ENCODE assay signal across 26 cellular contexts in the genomic region with DNA sequence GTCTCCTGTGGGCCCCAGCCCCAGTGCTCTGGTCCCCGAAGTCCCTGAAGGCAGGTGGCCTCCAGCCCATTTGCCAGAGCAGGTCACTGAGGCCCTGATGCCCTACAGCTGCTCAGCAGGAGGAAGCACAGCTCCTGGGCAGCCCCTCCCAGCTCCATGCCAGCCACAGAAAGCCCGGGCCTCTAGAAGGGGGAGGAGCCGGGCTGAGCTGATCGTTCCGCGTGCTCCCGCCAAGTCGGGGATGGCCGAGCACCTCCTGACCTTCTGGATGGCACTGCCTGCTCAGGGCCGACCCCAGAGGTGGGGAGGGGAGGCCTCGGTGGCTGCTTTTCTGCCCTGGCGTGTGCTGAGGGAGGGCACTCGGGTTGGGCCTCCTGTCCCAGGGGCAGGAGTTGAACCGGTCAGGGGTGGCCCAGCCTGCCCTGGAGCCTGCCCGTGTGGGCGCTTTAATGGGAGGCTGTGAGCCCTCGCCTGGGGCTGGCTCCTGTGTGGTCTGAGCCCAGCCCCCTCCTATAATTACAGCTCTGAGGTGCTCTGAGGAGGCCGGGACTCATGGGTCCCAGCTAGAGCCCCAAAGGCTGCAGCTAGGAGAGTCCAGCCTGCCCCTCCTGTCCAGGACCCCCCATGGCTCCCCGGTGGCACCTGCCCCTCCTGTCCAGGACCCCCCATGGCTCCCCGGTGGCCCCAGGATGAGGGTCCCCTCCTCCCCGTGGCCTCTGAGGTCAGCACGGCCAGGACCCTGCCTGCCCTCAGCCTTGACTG. TPM values are rescaled to one million over a fixed set of nuclear protein-coding genes. Genes with fewer than 3 reads are reported as not detected.
DNase-seq lines count a peak whose midpoint lies in the region; ATAC-seq, FAIRE-seq and TF ChIP-seq lines count a peak whose summit lies in the region.
"Had no signal": no experiment of that assay in that cellular context is flagged by ENCODE, and none has a peak within 500 bp of the region (broad histone marks: within the 10 kb centered on the region; RNA-seq: fewer than 3 reads in every experiment).

No MANE protein-coding gene starts in this region.

- H3K9me3 Mint-ChIP-seq in neural progenitor cell, result no peaks in the 10 kb centered on the region
- H3K9me3 Mint-ChIP-seq: nephron had no signal

- no peak overlapping the region for H2BK12ac ChIP-seq in H1 (ENCODE audit: low read depth, low read length)

- H3K4me2 ChIP-seq in H1 (ENCODE audit: insufficient read depth in 1 of 2, low read depth in 2 of 2, low read length in 2 of 2), result no peak overlapping the region
- H3K4me2 ChIP-seq in neural progenitor cell, result peak overlapping the region; percentile 17
- H3K4me2 ChIP-seq: smooth muscle cell had no signal

- H3K4me3 ChIP-seq in H1 (ENCODE audit: extremely low read depth in 1 of 4, insufficient read depth in 2 of 4, low read depth in 3 of 4, low read length in 4 of 4) (no peak overlapping the region), neural progenitor cell (no peak overlapping the region)
- H3K4me3 ChIP-seq: HAP-1, smooth muscle cell, upper lobe of left lung had no signal

- H3K79me1 ChIP-seq in H1 (ENCODE audit: low read depth, low read length), result no peaks in the 10 kb centered on the region; the same call in 1 of the 2 replicates

- H4K5ac ChIP-seq in H1 (ENCODE audit: insufficient read length, low read depth, low read length), result no peak overlapping the region

- CTCF ChIA-PET in H1 (lab: Charles Lee; ENCODE audit: partially characterized antibody), result interaction anchor here (0.9 to 1.5 kb wide), 2 partner anchors 11 to 12 kb away, joined by 3 to 5 read pairs; no protein-coding TSS in a partner anchor

- H3K18ac ChIP-seq in H1 (ENCODE audit: extremely low read depth, low read length), result no peak overlapping the region

- TF ChIP-seq EP300 in H1 (IDR thresholded peaks at IDR 0.05; ENCODE audit: borderline replicate concordance in 1 of 2, low read depth in 2 of 2, low read length in 2 of 2), result no peak

- no peak overlapping the region for H4K91ac ChIP-seq in H1 (replicated peaks; ENCODE audit: insufficient read length, low read length)

- DNase-seq in ELF-1 (ENCODE audit: low read depth, low spot score) (peak; percentile 56), NCI-H146 (lab: John Stamatoyannopoulos, UW) (peak; percentile 53), H1 (ENCODE audit: low read depth in 1 of 2, low spot score in 2 of 2) (no peak), neural progenitor cell (ENCODE audit: low spot score) (peak; percentile 66), NCI-H187 (lab: John Stamatoyannopoulos, UW) (no peak), GM13976 (ENCODE audit: low spot score) (no peak), sciatic nerve (ENCODE audit: low spot score) (no peak)
- DNase-seq: activated CD8-positive, alpha-beta T cell treated with anti-CD3 and anti-CD28 coated beads, Interleukin-2, amount 10 ng/mL, durations not matched to agents 7 days and 5 days; activated naive CD4-positive, alpha-beta T cell treated with Interleukin-2 at 50 U/mL for 16 hours; activated T-cell treated with anti-CD3 and anti-CD28 coated beads, Interleukin-2, amount 50 U/mL, for 1 hour; amygdala; caudate nucleus; CD8-positive, alpha-beta memory T cell; DMS79; erythroblast; foreskin keratinocyte; hypothalamus; kidney; mesendoderm; NCI-H187 treated with DMSO at 0.1 percent for 48 hours; stimulated activated CD4-positive, alpha-beta T cell treated with anti-CD3 and anti-CD28 coated beads, Interleukin-4, amount 100 ng/mL, for 1 hour had no signal

- no peak overlapping the region for H2AFZ ChIP-seq in H1 (ENCODE audit: low read length)
- no peak overlapping the region for H2AFZ ChIP-seq in neural progenitor cell (replicated peaks)

- H3K4me1 ChIP-seq in H1 (replicated peaks in 1 of 4; ENCODE audit: control insufficient read depth in 3 of 4, insufficient read depth in 4 of 4, low read length in 3 of 4), result peaks cover 0 to 11% (median 6%) of the 10 kb centered on the region in 4 experiments; a peak in 5 of 7 replicates
- peaks cover 19% of the 10 kb centered on the region for H3K4me1 ChIP-seq in neural progenitor cell
- H3K4me1 ChIP-seq: foreskin keratinocyte, HAP-1, upper lobe of left lung had no signal

- H3K79me2 ChIP-seq in H1 (ENCODE audit: control insufficient read depth in 1 of 2, insufficient read depth in 2 of 2, low read length in 2 of 2), result no peaks in the 10 kb centered on the region
- H3K79me2 ChIP-seq in neural progenitor cell (ENCODE audit: low read depth), result no peaks in the 10 kb centered on the region

- no peak overlapping the region for H3K56ac ChIP-seq in H1 (replicated peaks; ENCODE audit: insufficient read length, low read depth, low read length)

- H4K8ac ChIP-seq in H1 (ENCODE audit: extremely low read depth, insufficient read depth, low read length), result no peak overlapping the region

- H3K4me1 Mint-ChIP-seq in neural progenitor cell, result peaks cover 24% of the 10 kb centered on the region

- WGBS in H1 (ENCODE audit: extremely low coverage in 1 of 2, insufficient coverage in 1 of 2, insufficient read length in 1 of 2, insufficient replicate concordance in 2 of 2, low coverage in 1 of 2, low lambda C conversion rate in 2 of 2, missing lambda C conversion rate in 1 of 2), 2 experiments, result 82% methylated on average over 14 of the region's 22 CpGs; no CpG with 5 or more reads in 1 of the 2 experiments

- no peaks in the 10 kb centered on the region; a peak in 1 of 8 replicates for H3K36me3 ChIP-seq in H1 (ENCODE audit: control insufficient read depth in 2 of 4, insufficient read depth in 4 of 4, low read length in 3 of 4)
- H3K36me3 ChIP-seq in neural progenitor cell, result no peaks in the 10 kb centered on the region
- H3K36me3 ChIP-seq: HAP-1 had no signal

- no peak overlapping the region for H2BK5ac ChIP-seq in H1 (ENCODE audit: low read depth, low read length)

- POLR2A ChIA-PET in H1 (lab: Charles Lee; ENCODE audit: partially characterized antibody), result interaction anchor here (0.5 to 1.2 kb wide), 2 partner anchors 14 to 43 kb away, joined by 3 read pairs; no protein-coding TSS in a partner anchor

- FAIRE-seq in H1 (lab: Jason Lieb, UNC), result no peak
- FAIRE-seq: kidney had no signal

- H3K14ac ChIP-seq in H1 (ENCODE audit: insufficient read length), result no peak overlapping the region

- intact Hi-C loops in sciatic nerve (cut with DNase I), result no loop called here

- no peak overlapping the region for H2BK20ac ChIP-seq in H1 (ENCODE audit: low read length)

- no peak overlapping the region for H3K4me3 Mint-ChIP-seq in neural progenitor cell
- H3K4me3 Mint-ChIP-seq: activated CD8-positive, alpha-beta T cell treated with anti-CD3 and anti-CD28 coated beads, Interleukin-2, amount 10 ng/mL, durations not matched to agents 7 days and 5 days; nephron had no signal

- peaks cover 3% of the 10 kb centered on the region for H3F3A ChIP-seq in neural progenitor cell (ENCODE audit: low read depth)

- in situ Hi-C loops in GM13976 (cut with MboI; ENCODE audit: low sequenced_read_pairs, unreplicated experiment), result no loop called here

- no peak overlapping the region for H3K4ac ChIP-seq in H1 (replicated peaks; ENCODE audit: insufficient read length, low read depth, low read length)

- no peaks in the 10 kb centered on the region for H3K9me3 ChIP-seq in H1 (ENCODE audit: insufficient read depth in 2 of 2, low read depth in 1 of 2, low read length in 1 of 2)
- H3K9me3 ChIP-seq in neural progenitor cell (ENCODE audit: low read depth), result no peaks in the 10 kb centered on the region
- H3K9me3 ChIP-seq: HAP-1, upper lobe of left lung had no signal

- no peak overlapping the region for H3K9ac ChIP-seq in H1 (replicated peaks in 1 of 4; ENCODE audit: extremely low read depth in 1 of 4, low read depth in 3 of 4, low read length in 3 of 4)
- H3K9ac ChIP-seq in neural progenitor cell, result no peak overlapping the region

- H3K27me3 Mint-ChIP-seq in neural progenitor cell (ENCODE audit: insufficient read depth, low read depth), result peaks cover 4% of the 10 kb centered on the region

- no peak overlapping the region for H3K27ac ChIP-seq in H1 (ENCODE audit: low read depth, low read length)
- H3K27ac ChIP-seq in neural progenitor cell, result no peak overlapping the region
- H3K27ac ChIP-seq: foreskin keratinocyte, upper lobe of left lung had no signal

- H3K27me3 ChIP-seq in H1 (replicated peaks in 1 of 4; ENCODE audit: control insufficient read depth in 3 of 4, extremely low read depth in 1 of 4, insufficient read depth in 3 of 4, low read length in 3 of 4) (no peaks in the 10 kb centered on the region), neural progenitor cell (no peaks in the 10 kb centered on the region)
- H3K27me3 ChIP-seq: foreskin keratinocyte, upper lobe of left lung had no signal

- TF ChIP-seq CTCF in H1 (IDR thresholded peaks at IDR 0.05; ENCODE audit: control extremely low read depth in 1 of 3, insufficient read depth in 1 of 3, low read depth in 1 of 3, low read length in 3 of 3) (no peak), neural progenitor cell (IDR thresholded peaks at IDR 0.05) (no peak), GM13976 (IDR thresholded peaks at IDR 0.05; ENCODE audit: borderline replicate concordance, control extremely low read depth, extremely low read depth, insufficient read depth, missing control alignments) (no peak)

- no peak overlapping the region for H3K27ac Mint-ChIP-seq in neural progenitor cell
- H3K27ac Mint-ChIP-seq: activated CD8-positive, alpha-beta T cell treated with anti-CD3 and anti-CD28 coated beads, Interleukin-2, amount 10 ng/mL, durations not matched to agents 7 days and 5 days; nephron had no signal

- TF ChIP-seq RAD21 in H1 (IDR thresholded peaks at IDR 0.05 in 1 of 2, conservative IDR thresholded peaks at IDR 0.05 in 1 of 2; ENCODE audit: low read depth in 2 of 2, low read length in 2 of 2), result no peak

- TF ChIP-seq POLR2A in H1 (IDR thresholded peaks at IDR 0.05; ENCODE audit: control extremely low read depth in 1 of 2, low read depth in 2 of 2, low read length in 2 of 2), result no peak

- ATAC-seq in GM21390 (IDR thresholded peaks at IDR 0.05; ENCODE audit: unreplicated experiment) (no peak), sciatic nerve (no peak)
- ATAC-seq: activated CD8-positive, alpha-beta T cell treated with anti-CD3 and anti-CD28 coated beads, Interleukin-2, amount 10 ng/mL, durations not matched to agents 7 days and 5 days; foreskin keratinocyte had no signal

- H2BK120ac ChIP-seq in H1 (replicated peaks; ENCODE audit: low read depth, low read length), result no peak overlapping the region

- peaks cover 2% of the 10 kb centered on the region for H3K36me3 Mint-ChIP-seq in neural progenitor cell

- no peak overlapping the region for H2AK5ac ChIP-seq in H1 (ENCODE audit: low read depth, low read length)

- H4K20me1 ChIP-seq in H1 (replicated peaks in 1 of 2; ENCODE audit: control insufficient read depth in 1 of 2, insufficient read depth in 2 of 2, low read length in 2 of 2) (peaks cover 2 to 12% of the 10 kb centered on the region in 2 experiments), neural progenitor cell (ENCODE audit: low read depth) (peaks cover 13% of the 10 kb centered on the region)

- no peaks in the 10 kb centered on the region for H3K23me2 ChIP-seq in H1 (ENCODE audit: low read depth, low read length)

- no peak overlapping the region for H2BK15ac ChIP-seq in H1 (ENCODE audit: low read length)

- no peak overlapping the region for H3K23ac ChIP-seq in H1 (ENCODE audit: insufficient read length)

RNA-seq across cellular contexts. Expression of a gene that starts 29.7 kb away (rescaled TPM):
- 3.4 and 4.8 TPM in 2 replicates for total RNA-seq in H1 (2021; fragmentation: NEBNext Ultra II Directional; extraction: Animal tissue kit (Norgen Biotek cat#: 25700))
- 0.74 and 1.4 TPM in 2 replicates for polyA plus RNA-seq in H1 (2011; rRNA removed)
- polyA plus RNA-seq in H1 (2011; cell fraction: cytosol; rRNA removed), result 1.1 TPM
- polyA plus RNA-seq in H1 (2011; cell fraction: nucleus; rRNA removed), result 3.6 TPM
- 1.5 to 3.3 TPM (median 1.9 TPM) in 4 replicates for polyA plus RNA-seq in H1 (2012, experiment 1 of 2)
- 1.00 TPM for polyA plus RNA-seq in H1 (2012, experiment 2 of 2)
- polyA plus RNA-seq in H1 (2013, experiment 1 of 2), result 3.1 TPM
- polyA plus RNA-seq in H1 (2013, experiment 2 of 2), result 2.9 TPM
- polyA minus RNA-seq in H1 (2011; rRNA and poly(A)+ RNA removed), result 0.29 and 0.57 TPM in 2 replicates
- 2.8 TPM for polyA minus RNA-seq in H1 (2011; cell fraction: cytosol; rRNA and poly(A)+ RNA removed)
- polyA minus RNA-seq in H1 (2011; cell fraction: nucleus; rRNA and poly(A)+ RNA removed), result 3.3 TPM
- total RNA-seq in neural progenitor cell (ENCODE audit: low replicate concordance) (0.36 and 0.96 TPM in 2 replicates), sciatic nerve (3.9 TPM)

Comparison
In these comparisons a context has a peak if more than half of its experiments do, and no peak if none do; other contexts are left out.
1. DNase-seq: peak in ELF-1 (single experiment), NCI-H146 (single experiment) and neural progenitor cell (single experiment); none in H1 (0 of 2), NCI-H187 (0 of 2), GM13976 (single experiment) and sciatic nerve (single experiment).